20 cellular contexts compared by ENCODE assay signal in genomic region chr6:152859225-152859624, GRCh38.
DNase-seq lines count a peak whose midpoint lies in the region; ATAC-seq and TF ChIP-seq lines count a peak whose summit lies in the region.
"Had no signal": no experiment of that assay in that cellular context is flagged by ENCODE, and none has a peak within 500 bp of the region (broad histone marks: within the 10 kb centered on the region; RNA-seq: fewer than 3 reads in every experiment).

No MANE protein-coding gene starts in this region.

- ATAC-seq in GM18868 (IDR thresholded peaks at IDR 0.05; ENCODE audit: unreplicated experiment) (peak; percentile 66), HG02798 (IDR thresholded peaks at IDR 0.05; ENCODE audit: poor library complexity, unreplicated experiment) (peak; percentile 44)
- ATAC-seq: gastrocnemius medialis, Panc1, WTC11 had no signal

- DNase-seq in OCI-M1 (lab: John Stamatoyannopoulos, UW) (peak; percentile 65), foreskin fibroblast (peak; percentile 0 to 4), NK-92 (lab: John Stamatoyannopoulos, UW; ENCODE audit: unreplicated experiment) (no peak), SHP77 treated with DMSO at 0.1 percent for 48 hours (lab: John Stamatoyannopoulos, UW) (no peak)
- no peak for DNase-seq in activated CD4-positive, alpha-beta T cell treated with anti-CD3 and anti-CD28 coated beads, Interleukin-2, amount 50 U/mL, for 1 hour
- DNase-seq: activated CD4-positive, alpha-beta memory T cell treated with anti-CD3 and anti-CD28 coated beads for 36 hours; activated naive CD4-positive, alpha-beta T cell; caudate nucleus; DMS79 treated with DMSO at 0.1 percent for 48 hours; gastrocnemius medialis; NCI-H2171 treated with DMSO at 0.1 percent for 48 hours; NCI-H526; stimulated activated CD4-positive, alpha-beta T cell treated with anti-CD3 and anti-CD28 coated beads, Interleukin-4, amount 100 ng/mL, for 24 hours; stomach had no signal

- no peak for TF ChIP-seq CTCF in foreskin fibroblast (IDR thresholded peaks at IDR 0.05; ENCODE audit: low read depth, low read length)

- no peak overlapping the region for H3K4me3 ChIP-seq in foreskin fibroblast (ENCODE audit: low read depth in 1 of 2, low read length in 2 of 2)
- H3K4me3 ChIP-seq: gastrocnemius medialis, lung, SJSA1, stomach had no signal

Comparison
In these comparisons a context has a peak if more than half of its experiments do, and no peak if none do; other contexts are left out.
1. DNase-seq: peak in OCI-M1 (single experiment) and foreskin fibroblast (2 of 2); none in NK-92 (single experiment), activated CD4-positive, alpha-beta T cell treated with anti-CD3 and anti-CD28 coated beads, Interleukin-2, amount 50 U/mL, for 1 hour (single experiment) and SHP77 treated with DMSO at 0.1 percent for 48 hours (single experiment).